Comparison of ENCODE assay signal across 8 cellular contexts in the genomic region with DNA sequence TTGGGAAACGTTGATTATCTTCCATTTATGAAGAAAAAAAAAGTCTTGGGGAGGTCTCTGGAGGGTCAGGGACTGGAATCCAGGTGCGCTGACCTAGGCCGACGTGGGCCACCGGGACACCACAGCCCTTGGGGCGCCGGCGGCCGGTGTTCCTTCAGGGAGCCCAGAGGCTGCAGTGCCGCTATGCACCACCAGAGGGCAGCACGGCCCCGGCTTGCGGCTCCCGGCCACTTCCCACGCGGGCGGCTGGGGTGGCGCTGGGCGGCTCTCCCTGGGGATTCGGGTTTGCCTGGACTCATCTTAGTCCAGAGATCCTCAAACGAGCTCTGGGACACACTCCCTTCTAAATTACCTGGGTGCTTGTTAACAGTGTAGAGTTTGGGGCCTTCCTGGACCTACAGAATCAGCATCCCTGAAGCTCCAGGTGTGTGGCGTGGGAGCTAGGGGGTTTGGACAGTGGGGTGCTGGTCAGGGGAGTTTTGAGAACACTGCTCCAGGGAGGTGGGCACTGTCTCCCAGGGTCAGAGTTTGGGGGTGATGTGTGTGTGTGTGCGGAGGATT. TPM values are rescaled to one million over a fixed set of nuclear protein-coding genes. Genes with fewer than 3 reads are reported as not detected.
A peak's percentile ranks its signal among the peaks of the same experiment; 100 is the strongest.
DNase-seq lines count a peak whose midpoint lies in the region; ATAC-seq, FAIRE-seq and TF ChIP-seq lines count a peak whose summit lies in the region.

No MANE protein-coding gene starts in this region.

- FAIRE-seq in GM19239 (lab: Jason Lieb, UNC): no peak

- ATAC-seq in HG02623 (IDR thresholded peaks at IDR 0.05; ENCODE audit: unreplicated experiment): no peak

- DNase-seq in AG09319 (ENCODE audit: extremely low read depth, low read depth) (no peak), GM19239 (ENCODE audit: insufficient read length, low spot score) (peak; percentile 49), NCI-H82 treated with DMSO at 0.1 percent for 48 hours (lab: John Stamatoyannopoulos, UW; ENCODE audit: unreplicated experiment) (peak; percentile 5), epidermal melanocyte (ENCODE audit: insufficient read length, low spot score) (peak; percentile 70), mucosa of gallbladder (ENCODE audit: low spot score) (peak; percentile 68)
- DNase-seq in activated CD8-positive, alpha-beta memory T cell treated with anti-CD3 and anti-CD28 coated beads, Interleukin-2, amount 50 U/mL, for 4 hours: peak; percentile 85
- peak; percentile 62 to 64 for DNase-seq in stimulated activated CD8-positive, alpha-beta memory T cell treated with anti-CD3 and anti-CD28 coated beads, Interleukin-7, amount 100 ng/mL, for 48 hours (ENCODE audit: extremely low read depth in 1 of 2, low read depth in 1 of 2)

- TF ChIP-seq CTCF in AG09319 (IDR thresholded peaks at IDR 0.05; ENCODE audit: low read depth, low read length): peak; percentile 98

RNA-seq across cellular contexts. Expression of a gene that starts 23.0 kb away (rescaled TPM):
- total RNA-seq in mucosa of gallbladder: not detected
